Comparison of ENCODE assay signal across 12 cellular contexts in the genomic region with DNA sequence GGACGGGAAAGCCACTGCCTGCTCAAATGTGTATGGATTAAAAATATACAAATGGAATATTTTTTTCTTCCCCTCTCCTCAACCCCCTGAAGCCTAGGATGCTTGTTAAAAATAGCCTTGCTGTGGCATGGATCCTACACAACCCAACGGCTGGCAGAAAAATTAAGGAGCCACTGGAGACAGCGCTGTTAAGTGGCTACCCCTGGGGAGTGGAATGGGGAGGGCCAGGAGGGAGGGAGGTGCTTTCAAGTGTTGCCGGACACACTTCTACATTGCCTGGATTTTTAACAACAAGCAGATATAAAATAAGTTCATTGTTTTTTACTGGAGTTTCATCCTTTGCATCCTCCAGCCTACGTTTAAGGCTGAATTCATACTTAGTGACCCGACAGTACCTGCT.
A peak's percentile ranks its signal among the peaks of the same experiment; 100 is the strongest.
DNase-seq lines count a peak whose midpoint lies in the region; TF ChIP-seq lines count a peak whose summit lies in the region.
"Had no signal": no experiment of that assay in that cellular context is flagged by ENCODE, and none has a peak within 500 bp of the region (broad histone marks: within the 10 kb centered on the region; RNA-seq: fewer than 3 reads in every experiment).

No MANE protein-coding gene starts in this region.

- POLR2A ChIA-PET in CD8-positive, alpha-beta memory T cell (lab: Charles Lee): no interaction called here
- POLR2A ChIA-PET in OCI-LY7 (lab: Charles Lee): no interaction called here

- CTCF ChIA-PET in CD8-positive, alpha-beta memory T cell (lab: Charles Lee): no interaction called here
- CTCF ChIA-PET in OCI-LY7 (lab: Charles Lee; ENCODE audit: unreplicated experiment): no interaction called here

- H3K9me2 ChIP-seq in OCI-LY7 (ENCODE audit: insufficient read depth, low read length): no peaks in the 10 kb centered on the region

- no peak overlapping the region for H3K4me3 Mint-ChIP-seq in CD8-positive, alpha-beta memory T cell

- H3K36me3 Mint-ChIP-seq in CD8-positive, alpha-beta memory T cell: no peaks in the 10 kb centered on the region

- H3K27ac Mint-ChIP-seq in CD8-positive, alpha-beta memory T cell: no peak overlapping the region

- H3K4me2 ChIP-seq in OCI-LY7 (ENCODE audit: low read length): no peak overlapping the region
- H3K4me2 ChIP-seq: BLaER1 had no signal

- intact Hi-C loops in esophagus muscularis mucosa (cut with DNase I): loop anchor here (10.0 kb wide), 1 partner anchor 102 kb away; no protein-coding TSS in a partner anchor
- intact Hi-C loops in sigmoid colon (cut with DNase I): loop anchor here (5.0 kb wide), 1 partner anchor 105 kb away; no protein-coding TSS in a partner anchor
- intact Hi-C loops in OCI-LY7 (cut with micrococcal nuclease; ENCODE audit: unreplicated experiment): no loop called here
- intact Hi-C loops in prostate gland (cut with DNase I): loop anchor here (10.0 kb wide), 1 partner anchor 308 kb away; no protein-coding TSS in a partner anchor

- H2AFZ ChIP-seq in OCI-LY7 (ENCODE audit: low read length): no peak overlapping the region

- 66% methylated on average over 6 of the region's 6 CpGs for WGBS in esophagus muscularis mucosa
- 82 to 87% methylated on average over 6 of the region's 6 CpGs for whole genome bisulfite sequencing in sigmoid colon, 2 donors
- WGBS in prostate gland: 48% methylated on average over 6 of the region's 6 CpGs

- H3K27ac ChIP-seq in esophagus muscularis mucosa (replicated peaks in 1 of 4) (peak overlapping the region; percentile 59 to 74 (median 64)), sigmoid colon (peak overlapping the region in 3 of 4 donors; percentile 20 to 74 (median 45)), OCI-LY7 (ENCODE audit: low read depth, low read length, poor library complexity, severe bottlenecking) (no peak overlapping the region), prostate gland (no peak overlapping the region)
- H3K27ac ChIP-seq in CD8-positive, alpha-beta memory T cell (ENCODE audit: low read depth, low read length): no peak overlapping the region
- H3K27ac ChIP-seq: BLaER1 had no signal

- no peaks in the 10 kb centered on the region for H3K4me1 Mint-ChIP-seq in CD8-positive, alpha-beta memory T cell

- H3K9me3 ChIP-seq in esophagus muscularis mucosa (no peaks in the 10 kb centered on the region), sigmoid colon (no peaks in the 10 kb centered on the region), OCI-LY7 (ENCODE audit: low read length) (no peaks in the 10 kb centered on the region), prostate gland (no peaks in the 10 kb centered on the region)
- H3K9me3 ChIP-seq in CD8-positive, alpha-beta memory T cell (ENCODE audit: low read length): no peaks in the 10 kb centered on the region
- H3K9me3 ChIP-seq: BLaER1 had no signal

- TF ChIP-seq CTCF in esophagus muscularis mucosa (IDR thresholded peaks at IDR 0.05) (no peak), sigmoid colon (IDR thresholded peaks at IDR 0.05) (no peak), OCI-LY7 (conservative IDR thresholded peaks at IDR 0.05; ENCODE audit: low read length) (no peak), prostate gland (IDR thresholded peaks at IDR 0.05) (no peak)

- peaks cover 3 to 4% of the 10 kb centered on the region in 2 donors for H3K27me3 Mint-ChIP-seq in CD8-positive, alpha-beta memory T cell

- H3K79me2 ChIP-seq in OCI-LY7 (ENCODE audit: insufficient read depth, low read depth, low read length): no peaks in the 10 kb centered on the region

- TF ChIP-seq EP300 in esophagus muscularis mucosa (IDR thresholded peaks at IDR 0.05) (no peak), sigmoid colon (IDR thresholded peaks at IDR 0.05) (no peak)

- DNase-seq in NCI-H1105 treated with DMSO at 0.1 percent for 48 hours (lab: John Stamatoyannopoulos, UW): peak; percentile 78
- DNase-seq in NCI-H2196 treated with DMSO at 0.1 percent for 48 hours (lab: John Stamatoyannopoulos, UW; ENCODE audit: unreplicated experiment): peak; percentile 30
- DNase-seq in esophagus muscularis mucosa (ENCODE audit: extremely low spot score): no peak
- DNase-seq in sigmoid colon: no peak
- DNase-seq in CD8-positive, alpha-beta memory T cell: no peak
- no peak for DNase-seq in OCI-LY7 (ENCODE audit: low spot score)
- DNase-seq in prostate gland (ENCODE audit: low spot score): no peak
- DNase-seq in SIG-M5 treated with dmso at 0.1 percent for 504 hours (lab: John Stamatoyannopoulos, UW; ENCODE audit: unreplicated experiment): no peak
- DNase-seq: H7; stimulated activated CD4-positive, alpha-beta T cell treated with anti-CD3 and anti-CD28 coated beads, Interleukin-4, amount 100 ng/mL, for 4 hours; stimulated activated naive CD4-positive, alpha-beta T cell had no signal

- H3K36me3 ChIP-seq in esophagus muscularis mucosa: no peaks in the 10 kb centered on the region
- H3K36me3 ChIP-seq in sigmoid colon: no peaks in the 10 kb centered on the region
- H3K36me3 ChIP-seq in CD8-positive, alpha-beta memory T cell (ENCODE audit: insufficient read depth, low read length): no peaks in the 10 kb centered on the region
- no peaks in the 10 kb centered on the region for H3K36me3 ChIP-seq in OCI-LY7 (ENCODE audit: insufficient read depth, low read length)
- H3K36me3 ChIP-seq in prostate gland: no peaks in the 10 kb centered on the region
- H3K36me3 ChIP-seq: BLaER1 had no signal

- H3K9me3 Mint-ChIP-seq in CD8-positive, alpha-beta memory T cell: no peaks in the 10 kb centered on the region

- H3K4me3 ChIP-seq in esophagus muscularis mucosa (no peak overlapping the region), sigmoid colon (no peak overlapping the region), OCI-LY7 (ENCODE audit: low read depth, low read length, poor library complexity, severe bottlenecking) (no peak overlapping the region), prostate gland (no peak overlapping the region)
- no peak overlapping the region for H3K4me3 ChIP-seq in CD8-positive, alpha-beta memory T cell (ENCODE audit: low read length)
- H3K4me3 ChIP-seq: BLaER1 had no signal

- BruUV-seq in OCI-LY7 (replicated peaks; lab: Mats Ljungman, UMichigan): no TSS peak

- H4K20me1 ChIP-seq in OCI-LY7 (ENCODE audit: insufficient read depth, low read length): no peaks in the 10 kb centered on the region

- no peaks in the 10 kb centered on the region for H3K27me3 ChIP-seq in esophagus muscularis mucosa
- H3K27me3 ChIP-seq in sigmoid colon: no peaks in the 10 kb centered on the region
- H3K27me3 ChIP-seq in CD8-positive, alpha-beta memory T cell (ENCODE audit: insufficient read depth, low read length, poor library complexity, severe bottlenecking): no peaks in the 10 kb centered on the region
- no peaks in the 10 kb centered on the region for H3K27me3 ChIP-seq in prostate gland (replicated peaks; ENCODE audit: insufficient read depth)

- H3K4me1 ChIP-seq in esophagus muscularis mucosa (peaks cover 13 to 32% (median 29%) of the 10 kb centered on the region in 4 donors), sigmoid colon (peaks cover 0 to 15% (median 12%) of the 10 kb centered on the region in 4 donors), OCI-LY7 (ENCODE audit: insufficient read depth, low read length, poor library complexity, severe bottlenecking) (no peaks in the 10 kb centered on the region), prostate gland (replicated peaks) (no peaks in the 10 kb centered on the region)
- no peaks in the 10 kb centered on the region for H3K4me1 ChIP-seq in CD8-positive, alpha-beta memory T cell (ENCODE audit: insufficient read depth, low read length)

- TF ChIP-seq POLR2A in esophagus muscularis mucosa (IDR thresholded peaks at IDR 0.05; ENCODE audit: low read depth): no peak
- TF ChIP-seq POLR2A in sigmoid colon (IDR thresholded peaks at IDR 0.05): no peak
- TF ChIP-seq POLR2A in prostate gland (IDR thresholded peaks at IDR 0.05): no peak

Comparison
In these comparisons a context has a peak if more than half of its experiments do, and no peak if none do; other contexts are left out.
1. DNase-seq: peak in NCI-H1105 treated with DMSO at 0.1 percent for 48 hours (single experiment) and NCI-H2196 treated with DMSO at 0.1 percent for 48 hours (single experiment); none in esophagus muscularis mucosa (single experiment), sigmoid colon (single experiment), CD8-positive, alpha-beta memory T cell (0 of 5), OCI-LY7 (single experiment), prostate gland (single experiment) and SIG-M5 treated with dmso at 0.1 percent for 504 hours (single experiment).
2. H3K27ac ChIP-seq: peak in esophagus muscularis mucosa (4 of 4) and sigmoid colon (3 of 4); none in CD8-positive, alpha-beta memory T cell (single experiment), OCI-LY7 (single experiment) and prostate gland (0 of 2).